Comparison of ENCODE assay signal across 22 cellular contexts in the genomic region with DNA sequence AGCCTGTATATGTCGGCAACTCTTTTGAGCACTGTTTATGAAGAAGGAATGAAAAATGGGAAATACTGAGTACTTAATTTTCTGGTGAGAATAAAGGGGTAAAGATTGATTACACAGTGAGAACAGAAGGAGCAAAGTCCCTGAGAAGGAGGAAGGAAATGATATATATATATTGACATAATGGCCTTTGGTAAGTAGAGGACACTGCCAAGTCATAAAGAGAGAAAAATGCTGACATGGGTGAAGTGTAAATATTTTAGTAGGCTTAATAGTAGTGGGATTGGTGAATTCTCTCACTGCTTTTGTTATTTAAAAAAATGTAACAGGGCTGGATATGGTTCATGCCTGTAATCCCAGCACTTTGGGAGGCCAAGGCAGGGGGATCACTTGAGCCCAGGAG. TPM values are rescaled to one million over a fixed set of nuclear protein-coding genes. Genes with fewer than 3 reads are reported as not detected.
DNase-seq lines count a peak whose midpoint lies in the region; TF ChIP-seq lines count a peak whose summit lies in the region.
"Had no signal": no experiment of that assay in that cellular context is flagged by ENCODE, and none has a peak within 500 bp of the region (broad histone marks: within the 10 kb centered on the region; RNA-seq: fewer than 3 reads in every experiment).

No MANE protein-coding gene starts in this region.

- H3K27ac ChIP-seq in neutrophil, result peak overlapping the region; percentile 98
- H3K27ac ChIP-seq: neural progenitor cell had no signal

- H3K9me3 Mint-ChIP-seq in chondrocyte (ENCODE audit: low read depth), result no peaks in the 10 kb centered on the region
- no peaks in the 10 kb centered on the region for H3K9me3 Mint-ChIP-seq in type B pancreatic cell
- H3K9me3 Mint-ChIP-seq: activated naive CD4-positive, alpha-beta T cell treated with anti-CD3 and anti-CD28 coated beads, Interleukin-2, amount 10 ng/mL, durations not matched to agents 7 days and 5 days; effector memory CD8-positive, alpha-beta T cell; neural progenitor cell had no signal

- DNase-seq in LNCaP clone FGC (ENCODE audit: low read depth) (peak; percentile 87), chondrocyte (ENCODE audit: low spot score) (no peak), type B pancreatic cell (ENCODE audit: extremely low spot score, unreplicated experiment) (no peak), retina (no peak), NCI-H146 (lab: John Stamatoyannopoulos, UW) (no peak), MG63 (no peak)
- DNase-seq: activated CD4-positive, alpha-beta T cell treated with anti-CD3 and anti-CD28 coated beads for 1 hour; activated naive CD4-positive, alpha-beta T cell treated with anti-CD3 and anti-CD28 coated beads, Interleukin-2, amount 10 ng/mL, durations not matched to agents 7 days and 5 days; activated T-cell treated with anti-CD3 and anti-CD28 coated beads, Interleukin-2, amount 50 U/mL, for 48 hours; aorta; central memory CD4-positive, alpha-beta T cell; DMS79 treated with DMSO at 0.1 percent for 48 hours; effector memory CD8-positive, alpha-beta T cell; esophagus squamous epithelium; gastrocnemius medialis; hypothalamus; NCI-H187; NCI-H526; stimulated activated CD4-positive, alpha-beta T cell treated with anti-CD3 and anti-CD28 coated beads, Interleukin-12 subunit alpha, Interleukin-12 subunit beta, amount 100 ng/mL, for 4 hours had no signal

- H3K9me3 ChIP-seq in neutrophil, result no peaks in the 10 kb centered on the region
- no peaks in the 10 kb centered on the region for H3K9me3 ChIP-seq in MG63
- H3K9me3 ChIP-seq: esophagus squamous epithelium, gastrocnemius medialis had no signal

- H3K27ac Mint-ChIP-seq in chondrocyte (ENCODE audit: unreplicated experiment), result peak overlapping the region; percentile 19
- H3K27ac Mint-ChIP-seq in type B pancreatic cell, result peak overlapping the region; percentile 21
- H3K27ac Mint-ChIP-seq: activated naive CD4-positive, alpha-beta T cell treated with anti-CD3 and anti-CD28 coated beads, Interleukin-2, amount 10 ng/mL, durations not matched to agents 7 days and 5 days; neural progenitor cell had no signal

- H3K36me3 Mint-ChIP-seq in chondrocyte (ENCODE audit: low read depth) (peaks cover 2% of the 10 kb centered on the region), type B pancreatic cell (no peaks in the 10 kb centered on the region)
- H3K36me3 Mint-ChIP-seq: activated naive CD4-positive, alpha-beta T cell treated with anti-CD3 and anti-CD28 coated beads, Interleukin-2, amount 10 ng/mL, durations not matched to agents 7 days and 5 days; neural progenitor cell had no signal

- H3K4me3 Mint-ChIP-seq in chondrocyte (ENCODE audit: unreplicated experiment), result no peak overlapping the region
- no peak overlapping the region for H3K4me3 Mint-ChIP-seq in type B pancreatic cell
- H3K4me3 Mint-ChIP-seq: activated naive CD4-positive, alpha-beta T cell treated with anti-CD3 and anti-CD28 coated beads, Interleukin-2, amount 10 ng/mL, durations not matched to agents 7 days and 5 days; effector memory CD8-positive, alpha-beta T cell; neural progenitor cell had no signal

- H3K27me3 ChIP-seq in neutrophil (no peaks in the 10 kb centered on the region), MG63 (no peaks in the 10 kb centered on the region)
- H3K27me3 ChIP-seq: esophagus squamous epithelium, gastrocnemius medialis, neural progenitor cell had no signal

- peaks cover 76 to 96% of the 10 kb centered on the region in 2 experiments for H3K4me1 ChIP-seq in neutrophil (ENCODE audit: control insufficient read depth in 1 of 2, insufficient read depth in 1 of 2, low read depth in 1 of 2, low read length in 1 of 2)
- H3K4me1 ChIP-seq: neural progenitor cell had no signal

- H3K4me1 Mint-ChIP-seq in chondrocyte (ENCODE audit: low read depth) (peaks cover 26% of the 10 kb centered on the region), type B pancreatic cell (ENCODE audit: unreplicated experiment) (peaks cover 7% of the 10 kb centered on the region)
- H3K4me1 Mint-ChIP-seq: activated naive CD4-positive, alpha-beta T cell treated with anti-CD3 and anti-CD28 coated beads, Interleukin-2, amount 10 ng/mL, durations not matched to agents 7 days and 5 days; neural progenitor cell had no signal

- H3K27me3 Mint-ChIP-seq in chondrocyte (ENCODE audit: low read depth), result no peaks in the 10 kb centered on the region
- H3K27me3 Mint-ChIP-seq in type B pancreatic cell, result no peaks in the 10 kb centered on the region
- H3K27me3 Mint-ChIP-seq: activated naive CD4-positive, alpha-beta T cell treated with anti-CD3 and anti-CD28 coated beads, Interleukin-2, amount 10 ng/mL, durations not matched to agents 7 days and 5 days; effector memory CD8-positive, alpha-beta T cell had no signal

- H3K36me3 ChIP-seq in neutrophil, result no peaks in the 10 kb centered on the region
- H3K36me3 ChIP-seq in MG63, result peaks cover 5% of the 10 kb centered on the region
- H3K36me3 ChIP-seq: esophagus squamous epithelium, gastrocnemius medialis, neural progenitor cell had no signal

- H3K4me3 ChIP-seq in LNCaP clone FGC (ENCODE audit: low read depth, low read length) (peak overlapping the region; percentile 29), neutrophil (ENCODE audit: low read depth in 1 of 2, low read length in 1 of 2) (peak overlapping the region; percentile 1 to 72), MG63 (no peak overlapping the region)
- H3K4me3 ChIP-seq: esophagus squamous epithelium, gastrocnemius medialis, GM12878, neural progenitor cell had no signal

- TF ChIP-seq CTCF in LNCaP clone FGC (IDR thresholded peaks at IDR 0.05; ENCODE audit: control insufficient read depth, extremely low read depth, insufficient read depth), result no peak
- TF ChIP-seq CTCF in chondrocyte (IDR thresholded peaks at IDR 0.05), result no peak
- TF ChIP-seq CTCF in neutrophil (IDR thresholded peaks at IDR 0.05), result no peak
- no peak for TF ChIP-seq CTCF in type B pancreatic cell (conservative IDR thresholded peaks at IDR 0.05)

RNA-seq across cellular contexts. Expression of a gene that starts 16.2 kb away (rescaled TPM):
- total RNA-seq in chondrocyte (295 to 347 TPM (median 324 TPM) in 3 replicates), type B pancreatic cell (ENCODE audit: low replicate concordance) (124 and 157 TPM in 2 replicates)
- total RNA-seq in MG63 (2014; rRNA removed; shearing (Covaris generic); ENCODE audit: low replicate concordance), result 161 and 190 TPM in 2 replicates

RNA-seq across cellular contexts. Expression of a gene that starts 16.4 kb away (rescaled TPM):
- 18.0 to 24.1 TPM (median 20.9 TPM) in 3 replicates for total RNA-seq in chondrocyte
- total RNA-seq in type B pancreatic cell (ENCODE audit: low replicate concordance), result 23.1 and 25.9 TPM in 2 replicates
- total RNA-seq in MG63 (2014; rRNA removed; shearing (Covaris generic); ENCODE audit: low replicate concordance), result 38.1 and 40.6 TPM in 2 replicates
